In genomic region chr6:75566137-75566767, GRCh38 we compare ENCODE assay signal across 33 cellular contexts.
"Had no signal": no experiment of that assay in that cellular context is flagged by ENCODE, and none has a peak within 500 bp of the region (broad histone marks: within the 10 kb centered on the region; RNA-seq: fewer than 3 reads in every experiment).

No MANE protein-coding gene starts in this region.

- DNase-seq: activated B cell treated with CpG ODN at 0.5 μM for 24 hours; activated CD4-positive, alpha-beta memory T cell treated with anti-CD3 and anti-CD28 coated beads for 36 hours; activated CD4-positive, alpha-beta T cell treated with anti-CD3 and anti-CD28 coated beads for 4 hours; activated CD4-positive, alpha-beta T cell treated with anti-CD3 and anti-CD28 coated beads, Interleukin-2, amount 10 ng/mL, durations not matched to agents 24 days and 14 days; activated CD4-positive, alpha-beta T cell treated with anti-CD3 and anti-CD28 coated beads, Interleukin-2, amount 50 U/mL, for 1 hour; activated CD4-positive, alpha-beta T cell treated with anti-CD3 and anti-CD28 coated beads, Interleukin-2, amount 50 U/mL, for 4 hours; activated CD4-positive, CD25-positive, alpha-beta regulatory T cell treated with anti-CD3 and anti-CD28 coated beads, Interleukin-2, amount 50 U/mL, for 72 hours; activated CD8-positive, alpha-beta memory T cell treated with anti-CD3 and anti-CD28 coated beads, Interleukin-2, amount 50 U/mL, for 4 hours; activated CD8-positive, alpha-beta T cell treated with anti-CD3 and anti-CD28 coated beads for 36 hours; activated effector memory CD4-positive, alpha-beta T cell treated with anti-CD3 and anti-CD28 coated beads, Interleukin-2, amount 50 U/mL, for 16 hours; activated gamma-delta T cell treated with Interleukin-2 at 50 U/mL for 16 hours; activated naive CD4-positive, alpha-beta T cell; activated naive CD4-positive, alpha-beta T cell treated with anti-CD3 and anti-CD28 coated beads for 36 hours; activated naive CD4-positive, alpha-beta T cell treated with anti-CD3 and anti-CD28 coated beads, Interleukin-2, amount 50 U/mL, for 16 hours; activated naive CD8-positive, alpha-beta T cell treated with anti-CD3 and anti-CD28 coated beads for 36 hours; activated T-cell treated with anti-CD3 and anti-CD28 coated beads for 4 hours; activated T-cell treated with anti-CD3 and anti-CD28 coated beads, Interleukin-2, amount 50 U/mL, for 1 hour; activated T-cell treated with anti-CD3 and anti-CD28 coated beads, Interleukin-2, amount 50 U/mL, for 4 hours; activated T-cell treated with anti-CD3 and anti-CD28 coated beads, Interleukin-2, amount 50 U/mL, for 72 hours; adrenal gland; amniotic stem cell; aorta; body of pancreas; brain microvascular endothelial cell; central memory CD4-positive, alpha-beta T cell; T-helper 2 cell; T-helper 9 cell had no signal

- H3K27ac ChIP-seq: adrenal gland, body of pancreas, brain microvascular endothelial cell, breast epithelium, VCaP had no signal

- ATAC-seq: activated CD8-positive, alpha-beta T cell treated with anti-CD3 and anti-CD28 coated beads for 36 hours; activated naive CD4-positive, alpha-beta T cell treated with anti-CD3 and anti-CD28 coated beads, Interleukin-2, amount 50 U/mL, for 72 hours; activated T-cell treated with anti-CD3 and anti-CD28 coated beads, Interleukin-2, amount 50 U/mL, for 4 hours; activated T-cell treated with anti-CD3 and anti-CD28 coated beads, Interleukin-2, amount 50 U/mL, for 72 hours; activated T-helper 17 cell treated with anti-CD3 and anti-CD28 coated beads, Interleukin-2, amount 50 U/mL, for 72 hours; body of pancreas had no signal

- FAIRE-seq: astrocyte, TTC549 had no signal

- H3K27me3 ChIP-seq: adrenal gland, body of pancreas, brain microvascular endothelial cell, breast epithelium had no signal

- H3K9me3 ChIP-seq: body of pancreas had no signal

- H3K36me3 ChIP-seq: adrenal gland, brain microvascular endothelial cell, breast epithelium had no signal

- H3K4me1 ChIP-seq: adrenal gland, body of pancreas, breast epithelium had no signal

- H3K4me3 ChIP-seq: adrenal gland, body of pancreas, breast epithelium had no signal
